ENCODE assay signal across 1 cellular context in the genomic region with DNA sequence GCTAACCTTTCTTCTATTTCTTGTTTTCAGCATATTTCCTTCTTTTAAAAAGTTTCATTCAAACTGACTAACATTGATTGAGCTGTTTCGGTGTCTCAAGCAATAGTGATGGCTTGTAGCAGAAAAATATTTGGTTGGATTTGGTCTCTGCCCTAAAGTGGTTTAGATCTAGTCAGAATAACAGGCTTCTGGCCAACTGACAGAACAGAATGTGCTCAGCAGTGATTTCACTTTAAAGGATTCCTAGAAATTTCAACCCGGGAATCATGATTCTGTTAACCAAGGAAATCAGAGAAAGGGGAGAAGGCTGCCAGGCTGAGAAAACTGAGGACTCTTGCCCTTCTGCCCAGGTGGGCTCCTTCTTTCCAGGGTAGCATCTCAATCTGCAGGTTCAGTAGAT.
TF ChIP-seq lines count a peak whose summit lies in the region.

No MANE protein-coding gene starts in this region.

TF ChIP-seq in HepG2, 621 proteins besides CTCF, POLR2A, EP300 and RAD21:
- TF ChIP-seq ZSCAN25 (CRISPR knock-in tag; IDR thresholded peaks at IDR 0.05) (no peak), ZNF446 (CRISPR knock-in tag; IDR thresholded peaks at IDR 0.05) (no peak), ZNF160 (CRISPR knock-in tag; IDR thresholded peaks at IDR 0.05) (no peak), ZNF20 (CRISPR knock-in tag; IDR thresholded peaks at IDR 0.05) (no peak), BCL6 (CRISPR knock-in tag; IDR thresholded peaks at IDR 0.05) (0 out of 2 replicates have a peak, but pooled peaks have one; percentile 7), ZNF10 (CRISPR knock-in tag; IDR thresholded peaks at IDR 0.05; ENCODE audit: borderline replicate concordance, low read depth) (no peak), ZNF781 (CRISPR knock-in tag; IDR thresholded peaks at IDR 0.05; ENCODE audit: borderline replicate concordance, not compliant biosample characterization) (no peak)
- TF ChIP-seq, protein P1, sequence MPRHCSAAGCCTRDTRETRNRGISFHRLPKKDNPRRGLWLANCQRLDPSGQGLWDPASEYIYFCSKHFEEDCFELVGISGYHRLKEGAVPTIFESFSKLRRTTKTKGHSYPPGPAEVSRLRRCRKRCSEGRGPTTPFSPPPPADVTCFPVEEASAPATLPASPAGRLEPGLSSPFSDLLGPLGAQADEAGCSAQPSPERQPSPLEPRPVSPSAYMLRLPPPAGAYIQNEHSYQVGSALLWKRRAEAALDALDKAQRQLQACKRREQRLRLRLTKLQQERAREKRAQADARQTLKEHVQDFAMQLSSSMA (CRISPR knock-in tag; IDR thresholded peaks at IDR 0.05) = no peak
TF ChIP-seq in HepG2: peak in this region for 1.
